In the genomic region with DNA sequence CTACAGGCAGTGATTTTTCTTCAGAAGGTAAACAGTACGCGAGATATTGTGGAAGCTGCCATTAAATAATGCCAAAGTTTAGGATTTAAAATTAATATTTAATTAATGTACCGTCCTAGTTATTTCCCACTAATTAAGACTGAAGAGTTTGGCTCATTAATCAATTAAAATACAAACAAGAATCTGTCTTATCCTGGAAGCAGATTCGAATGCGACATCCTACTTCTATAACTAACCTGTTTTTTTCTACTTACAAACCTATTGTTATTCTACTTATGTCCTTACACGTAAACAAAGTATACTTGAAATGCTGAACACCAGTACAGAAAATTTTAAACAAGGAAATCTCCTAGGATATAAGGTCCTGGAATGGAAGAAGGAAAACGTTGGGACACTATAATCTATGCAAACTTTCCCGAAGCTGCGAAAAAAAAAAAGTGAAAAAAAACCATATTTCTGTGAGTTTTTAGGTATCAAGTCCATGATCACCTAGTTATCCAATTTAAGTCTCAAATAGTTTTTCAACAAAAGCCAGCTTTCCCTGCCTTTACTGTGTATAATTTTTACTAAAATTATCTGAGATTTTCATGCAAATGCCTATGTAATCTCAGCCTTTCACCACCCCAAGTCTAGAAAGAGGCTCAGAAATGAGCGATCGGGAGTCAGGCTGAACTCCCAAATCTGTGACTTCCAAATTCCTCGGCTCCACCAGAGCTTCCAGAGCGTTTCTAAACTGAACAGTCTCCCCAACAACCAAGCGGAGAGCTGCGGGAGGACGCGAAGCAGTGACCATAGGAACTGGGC, we compare ENCODE assay signal across 8 cellular contexts.
DNase-seq lines count a peak whose midpoint lies in the region; ATAC-seq and TF ChIP-seq lines count a peak whose summit lies in the region.

No MANE protein-coding gene starts in this region.

- TF ChIP-seq CTCF in C4-2B (conservative IDR thresholded peaks at IDR 0.05) (no peak), MM.1S (IDR thresholded peaks at IDR 0.05; ENCODE audit: low read length) (no peak), nephron (IDR thresholded peaks at IDR 0.05; ENCODE audit: unreplicated experiment in 3 of 3) (no peak)

- peak overlapping the region; percentile 90 to 98 (median 91) for H3K4me3 Mint-ChIP-seq in nephron

- H3K27ac ChIP-seq in C4-2B (peak overlapping the region; percentile 79), MM.1S (ENCODE audit: low read length) (peak overlapping the region; percentile 94; the same call in 1 of the 2 replicates)
- H3K27ac ChIP-seq in effector memory CD4-positive, alpha-beta T cell (ENCODE audit: insufficient read depth, low read length, poor library complexity, severe bottlenecking), result peak overlapping the region; percentile 81

- H3K4me3 ChIP-seq in MM.1S (ENCODE audit: low read length), result peak overlapping the region; percentile 80
- H3K4me3 ChIP-seq in effector memory CD4-positive, alpha-beta T cell (ENCODE audit: insufficient read depth, low read depth, low read length, poor library complexity, severe bottlenecking), result peak overlapping the region; percentile 69

- H3K9me3 Mint-ChIP-seq in nephron, result peaks cover 9% of the 10 kb centered on the region

- H3K36me3 Mint-ChIP-seq in nephron (ENCODE audit: low read depth), result peaks cover 26% of the 10 kb centered on the region

- H3K27ac Mint-ChIP-seq in nephron, result peak overlapping the region; percentile 86 to 90 (median 88)

- ATAC-seq in GM21447 (IDR thresholded peaks at IDR 0.05; ENCODE audit: unreplicated experiment) (no peak), GM21825 (IDR thresholded peaks at IDR 0.05; ENCODE audit: unreplicated experiment) (no peak), HG02759 (IDR thresholded peaks at IDR 0.05; ENCODE audit: unreplicated experiment) (no peak)

- no peaks in the 10 kb centered on the region for H3K27me3 Mint-ChIP-seq in nephron (ENCODE audit: low read depth)

- no peaks in the 10 kb centered on the region for H3K9me2 ChIP-seq in MM.1S (replicated peaks; ENCODE audit: insufficient read depth, low read length)

- H4K20me1 ChIP-seq in MM.1S (ENCODE audit: insufficient read depth, low read length), result no peaks in the 10 kb centered on the region

- peak overlapping the region; percentile 95 for H2AFZ ChIP-seq in MM.1S (ENCODE audit: low read length)

- no peaks in the 10 kb centered on the region for H3K36me3 ChIP-seq in MM.1S (replicated peaks; ENCODE audit: insufficient read depth, low read length)
- no peaks in the 10 kb centered on the region for H3K36me3 ChIP-seq in effector memory CD4-positive, alpha-beta T cell (ENCODE audit: control insufficient read depth, insufficient read depth, low read length)

- H3K4me1 Mint-ChIP-seq in nephron, result no peaks in the 10 kb centered on the region

- peaks cover 5% of the 10 kb centered on the region for H3K4me1 ChIP-seq in MM.1S (ENCODE audit: low read length)
- H3K4me1 ChIP-seq in effector memory CD4-positive, alpha-beta T cell (ENCODE audit: control insufficient read depth, insufficient read depth, low read length, poor library complexity, severe bottlenecking), result peaks cover 4% of the 10 kb centered on the region

- H3K4me2 ChIP-seq in MM.1S (ENCODE audit: low read depth, low read length), result peak overlapping the region; percentile 95

- no peaks in the 10 kb centered on the region for H3K9me3 ChIP-seq in MM.1S (replicated peaks; ENCODE audit: insufficient read depth, low read length)
- no peaks in the 10 kb centered on the region for H3K9me3 ChIP-seq in effector memory CD4-positive, alpha-beta T cell (ENCODE audit: control insufficient read depth, low read length)

- H3F3A ChIP-seq in MM.1S (ENCODE audit: insufficient read depth, low read length), result peaks cover 7% of the 10 kb centered on the region

- no peak for DNase-seq in MM.1S
- DNase-seq in effector memory CD4-positive, alpha-beta T cell, result no peak
- DNase-seq in SHP77 treated with DMSO at 0.1 percent for 48 hours (lab: John Stamatoyannopoulos, UW), result no peak

- no peaks in the 10 kb centered on the region for H3K79me2 ChIP-seq in MM.1S (ENCODE audit: low read length)

- H3K27me3 ChIP-seq in MM.1S (replicated peaks; ENCODE audit: insufficient read depth, low read length), result no peaks in the 10 kb centered on the region
- H3K27me3 ChIP-seq in effector memory CD4-positive, alpha-beta T cell (replicated peaks; ENCODE audit: control insufficient read depth, insufficient read depth, low read length, poor library complexity, severe bottlenecking), result no peaks in the 10 kb centered on the region

- H3K9ac ChIP-seq in MM.1S (ENCODE audit: low read length), result peak overlapping the region; percentile 76
